ENCODE assay signal across 16 cellular contexts in genomic region chr5:78597858-78598415, GRCh38. TPM values are rescaled to one million over a fixed set of nuclear protein-coding genes. Genes with fewer than 3 reads are reported as not detected.
DNase-seq lines count a peak whose midpoint lies in the region; ATAC-seq and TF ChIP-seq lines count a peak whose summit lies in the region.
"Had no signal": no experiment of that assay in that cellular context is flagged by ENCODE, and none has a peak within 500 bp of the region (broad histone marks: within the 10 kb centered on the region; RNA-seq: fewer than 3 reads in every experiment).

No MANE protein-coding gene starts in this region.

- peak overlapping the region; percentile 37 for H3K4ac ChIP-seq in trophoblast cell (ENCODE audit: low read depth, low read length)

- H4K12ac ChIP-seq in trophoblast cell (ENCODE audit: low read depth, low read length), result no peak overlapping the region

- H3K9me3 ChIP-seq in SK-N-SH (no peaks in the 10 kb centered on the region), trophoblast cell (ENCODE audit: insufficient read depth, low read depth, low read length) (no peaks in the 10 kb centered on the region)

- H3K23ac ChIP-seq in trophoblast cell (ENCODE audit: low read length), result no peak overlapping the region

- H2BK120ac ChIP-seq in trophoblast cell (ENCODE audit: insufficient read depth, low read length, poor library complexity), result no peak overlapping the region

- TF ChIP-seq RAD21 in SK-N-SH (IDR thresholded peaks at IDR 0.05; ENCODE audit: low read length), result no peak

- DNase-seq in GM03348 (ENCODE audit: low spot score) (peak; percentile 45), SK-N-SH (no peak), fibroblast of gingiva (ENCODE audit: low read depth) (peak; percentile 30), trophoblast cell (no peak), T-helper 2 cell (no peak), NCI-H187 treated with DMSO at 0.1 percent for 48 hours (lab: John Stamatoyannopoulos, UW) (no peak)
- DNase-seq: activated T-cell treated with anti-CD3 and anti-CD28 coated beads, Interleukin-2, amount 50 U/mL, for 4 hours; amygdala; C1 segment of cervical spinal cord; GF-D8; NCI-H2029; retina; stimulated activated naive CD8-positive, alpha-beta T cell treated with anti-CD3 and anti-CD28 coated beads, Interleukin-15, Interleukin-2, amounts not matched to agents 100 U/mL and 50 U/mL, for 24 hours had no signal

- H3K36me3 ChIP-seq in SK-N-SH (replicated peaks in 1 of 2; ENCODE audit: control insufficient read depth in 1 of 2, insufficient read depth in 2 of 2, low read length in 1 of 2), result peaks cover 0 to 18% of the 10 kb centered on the region in 2 experiments
- no peaks in the 10 kb centered on the region for H3K36me3 ChIP-seq in trophoblast cell (ENCODE audit: control insufficient read depth in 1 of 2, insufficient read depth in 2 of 2, low read length in 2 of 2)

- H3K27me3 ChIP-seq in SK-N-SH (ENCODE audit: insufficient read depth) (no peaks in the 10 kb centered on the region), trophoblast cell (ENCODE audit: insufficient read depth, low read length) (no peaks in the 10 kb centered on the region)

- no peaks in the 10 kb centered on the region for H3K9me2 ChIP-seq in SK-N-SH

- TF ChIP-seq CTCF in SK-N-SH (IDR thresholded peaks at IDR 0.05), result no peak

- H2BK5ac ChIP-seq in trophoblast cell (ENCODE audit: low read depth, low read length, poor library complexity), result no peak overlapping the region

- CTCF ChIA-PET in SK-N-SH (lab: Yijun Ruan, JAX), result no interaction called here

- H3K14ac ChIP-seq in trophoblast cell (ENCODE audit: low read length), result no peak overlapping the region

- H4K8ac ChIP-seq in trophoblast cell (ENCODE audit: low read depth, low read length), result no peak overlapping the region

- H3K27ac ChIP-seq in SK-N-SH (ENCODE audit: low read depth in 2 of 2, low read length in 1 of 2) (peak overlapping the region in 1 of 2 experiments; percentile 100; a peak in 3 of 4 replicates), trophoblast cell (ENCODE audit: low read depth, low read length) (no peak overlapping the region)

- H3K9ac ChIP-seq in SK-N-SH (peak overlapping the region; percentile 76; the same call in 1 of the 2 replicates), trophoblast cell (ENCODE audit: low read length) (no peak overlapping the region)

- no peaks in the 10 kb centered on the region for H4K20me1 ChIP-seq in SK-N-SH (ENCODE audit: insufficient read depth)

- WGBS in SK-N-SH (ENCODE audit: low lambda C conversion rate), result 89% methylated on average over 1 of the region's 1 CpG
- WGBS in trophoblast cell (ENCODE audit: extremely low coverage, insufficient coverage, insufficient read length), result no CpG with 5 or more reads among the region's 1 CpG

- H2AFZ ChIP-seq in SK-N-SH (ENCODE audit: low read depth) (no peak overlapping the region), trophoblast cell (ENCODE audit: insufficient read depth, low read length, poor library complexity) (no peak overlapping the region)

- peaks cover 25 to 72% of the 10 kb centered on the region in 2 experiments for H3K4me1 ChIP-seq in SK-N-SH (ENCODE audit: control insufficient read depth in 1 of 2, insufficient read depth in 2 of 2, low read depth in 1 of 2, low read length in 1 of 2)
- peaks cover 6 to 15% of the 10 kb centered on the region in 2 experiments for H3K4me1 ChIP-seq in trophoblast cell (ENCODE audit: control insufficient read depth in 1 of 2, insufficient read depth in 2 of 2, low read length in 2 of 2)

- H3K4me3 ChIP-seq in SK-N-SH (ENCODE audit: low read depth in 2 of 2, low read length in 1 of 2) (no peak overlapping the region), trophoblast cell (ENCODE audit: low read depth, low read length) (no peak overlapping the region)
- H3K4me3 ChIP-seq: lung had no signal

- H3K18ac ChIP-seq in trophoblast cell (ENCODE audit: low read length), result no peak overlapping the region

- TF ChIP-seq EP300 in SK-N-SH (IDR thresholded peaks at IDR 0.05; ENCODE audit: borderline replicate concordance in 1 of 2, low read depth in 1 of 2, low read length in 1 of 2), result no peak

- ATAC-seq in HG03469 (IDR thresholded peaks at IDR 0.05; ENCODE audit: unreplicated experiment) (no peak), GM19467 (IDR thresholded peaks at IDR 0.05; ENCODE audit: unreplicated experiment) (no peak)
- ATAC-seq: activated T-cell treated with anti-CD3 and anti-CD28 coated beads, Interleukin-2, amount 50 U/mL, for 4 hours; stimulated activated naive CD8-positive, alpha-beta T cell treated with anti-CD3 and anti-CD28 coated beads, Interleukin-15, Interleukin-2, amounts not matched to agents 100 U/mL and 50 U/mL, for 24 hours had no signal

- POLR2A ChIA-PET in SK-N-SH (lab: Yijun Ruan, JAX), result no interaction called here

- no peak overlapping the region for H2BK12ac ChIP-seq in trophoblast cell (ENCODE audit: low read length)

- no peak overlapping the region for H2AK5ac ChIP-seq in trophoblast cell (ENCODE audit: low read length)

- H3K79me2 ChIP-seq in SK-N-SH (ENCODE audit: insufficient read depth) (peaks cover 89% of the 10 kb centered on the region), trophoblast cell (ENCODE audit: control insufficient read depth, insufficient read depth, low read length, poor library complexity) (peaks cover 7% of the 10 kb centered on the region)

- no peak overlapping the region for H3K4me2 ChIP-seq in SK-N-SH
- no peak overlapping the region for H3K4me2 ChIP-seq in trophoblast cell (ENCODE audit: low read length)

- H3F3A ChIP-seq in SK-N-SH (replicated peaks; ENCODE audit: insufficient read depth), result peaks cover 78% of the 10 kb centered on the region

- H3K79me1 ChIP-seq in trophoblast cell (ENCODE audit: low read length), result peaks cover 6% of the 10 kb centered on the region

- H4K91ac ChIP-seq in trophoblast cell (ENCODE audit: low read depth, low read length), result no peak overlapping the region

TF ChIP-seq in SK-N-SH, 30 proteins besides CTCF, POLR2A, EP300 and RAD21:
- TF ChIP-seq ELF1 (IDR thresholded peaks at IDR 0.05), result no peak
- TF ChIP-seq RXRA (IDR thresholded peaks at IDR 0.05; ENCODE audit: borderline replicate concordance, low read depth), result no peak
- no peak for TF ChIP-seq SMC3 (IDR thresholded peaks at IDR 0.05; ENCODE audit: low read depth, low read length)
TF ChIP-seq in SK-N-SH: peak in this region for 0.

RNA-seq across cellular contexts. Expression of gene LHFPL2, which starts 50.6 kb away (rescaled TPM):
- 8.6 and 10.4 TPM in 2 replicates for polyA plus RNA-seq in SK-N-SH (2012; rRNA removed)
- 10.1 and 10.4 TPM in 2 replicates for polyA plus RNA-seq in SK-N-SH (2012; cell fraction: cytosol; rRNA removed)
- 8.4 and 14.2 TPM in 2 replicates for polyA plus RNA-seq in SK-N-SH (2012; cell fraction: nucleus; rRNA removed)
- 27.9 and 29.1 TPM in 2 replicates for polyA plus RNA-seq in trophoblast cell (2013)

Comparison
In these comparisons a context has a peak if more than half of its experiments do, and no peak if none do; other contexts are left out.
1. DNase-seq: peak in GM03348 (single experiment) and fibroblast of gingiva (single experiment); none in SK-N-SH (single experiment), trophoblast cell (0 of 2), T-helper 2 cell (0 of 5) and NCI-H187 treated with DMSO at 0.1 percent for 48 hours (single experiment).